In genomic region chr3:111967651-111968274, GRCh38 we compare ENCODE assay signal across 8 cellular contexts. TPM values are rescaled to one million over a fixed set of nuclear protein-coding genes. Genes with fewer than 3 reads are reported as not detected.
DNase-seq lines count a peak whose midpoint lies in the region; ATAC-seq and TF ChIP-seq lines count a peak whose summit lies in the region.

No MANE protein-coding gene starts in this region.

- ATAC-seq in HG02610 (IDR thresholded peaks at IDR 0.05; ENCODE audit: unreplicated experiment) (peak; percentile 87), Right ventricle myocardium inferior (peak; percentile 76), upper lobe of right lung (peak; percentile 98)

- TF ChIP-seq CTCF in GM12864 (IDR thresholded peaks at IDR 0.05; ENCODE audit: low read depth, low read length, missing control alignments) (peak; percentile 92), upper lobe of right lung (IDR thresholded peaks at IDR 0.05) (peak; percentile 90)

- H3K27ac ChIP-seq in SK-N-MC, result no peak overlapping the region
- H3K27ac ChIP-seq in upper lobe of right lung, result peak overlapping the region; percentile 2

- H3K4me1 ChIP-seq in upper lobe of right lung, result peaks cover 6% of the 10 kb centered on the region

- DNase-seq in GM12864 (ENCODE audit: low read depth), result peak; percentile 36
- DNase-seq in NCI-H1092 (lab: John Stamatoyannopoulos, UW), result peak; percentile 77
- DNase-seq in SK-N-MC (ENCODE audit: low read depth, low spot score), result peak; percentile 34
- DNase-seq in activated naive CD4-positive, alpha-beta T cell treated with anti-CD3 and anti-CD28 coated beads, Interleukin-2, amount 50 U/mL, for 16 hours, result peak; percentile 80
- DNase-seq in Right ventricle myocardium inferior (ENCODE audit: missing footprints), result peak; percentile 82
- peak; percentile 90 for DNase-seq in posterior vena cava (ENCODE audit: low spot score)
- peak; percentile 72 for DNase-seq in upper lobe of right lung

- no peaks in the 10 kb centered on the region for H3K36me3 ChIP-seq in SK-N-MC (ENCODE audit: insufficient read depth, low read length)
- H3K36me3 ChIP-seq in upper lobe of right lung, result peaks cover 22% of the 10 kb centered on the region

- intact Hi-C loops in Right ventricle myocardium inferior (cut with DNase I), result loop anchor here (1.0 to 5.0 kb wide), 2 partner anchors 230 to 250 kb away; no protein-coding TSS in a partner anchor
- intact Hi-C loops in posterior vena cava (cut with DNase I), result loop anchor here (5.0 kb wide), 1 partner anchor 250 kb away; no protein-coding TSS in a partner anchor
- intact Hi-C loops in upper lobe of right lung (cut with DNase I), result loop anchor here (5.0 kb wide), 1 partner anchor 250 kb away; no protein-coding TSS in a partner anchor

- no peaks in the 10 kb centered on the region for H3K9me3 ChIP-seq in SK-N-MC (ENCODE audit: low read depth, low read length)
- no peaks in the 10 kb centered on the region for H3K9me3 ChIP-seq in upper lobe of right lung

- H3K4me3 ChIP-seq in GM12864 (ENCODE audit: low read depth, low read length) (no peak overlapping the region), SK-N-MC (peak overlapping the region; percentile 55), upper lobe of right lung (no peak overlapping the region)

- H3K27me3 ChIP-seq in upper lobe of right lung, result no peaks in the 10 kb centered on the region

- peak overlapping the region; percentile 16 for H3K9ac ChIP-seq in SK-N-MC (ENCODE audit: insufficient read length)

RNA-seq across cellular contexts. Expression of gene ABHD10, which starts 11.1 kb away (rescaled TPM):
- total RNA-seq in Right ventricle myocardium inferior, result 51.7 TPM
- 10 to 100 TPM; 15.4 to 22.9 TPM for total RNA-seq in posterior vena cava
- total RNA-seq in upper lobe of right lung, result 27.6 TPM

RNA-seq across cellular contexts. Expression of gene TAGLN3, which starts 31.0 kb away (rescaled TPM):
- total RNA-seq in Right ventricle myocardium inferior (not detected), posterior vena cava (not detected), upper lobe of right lung (not detected)

Comparison
In these comparisons a context has a peak if more than half of its experiments do, and no peak if none do; other contexts are left out.
1. DNase-seq: peak in every context shown above with its lines; median percentile 90 in posterior vena cava; 82 in Right ventricle myocardium inferior; 80 in activated naive CD4-positive, alpha-beta T cell treated with anti-CD3 and anti-CD28 coated beads, Interleukin-2, amount 50 U/mL, for 16 hours; 77 in NCI-H1092; 72 in upper lobe of right lung; 36 in GM12864; 34 in SK-N-MC.